In the genomic region with DNA sequence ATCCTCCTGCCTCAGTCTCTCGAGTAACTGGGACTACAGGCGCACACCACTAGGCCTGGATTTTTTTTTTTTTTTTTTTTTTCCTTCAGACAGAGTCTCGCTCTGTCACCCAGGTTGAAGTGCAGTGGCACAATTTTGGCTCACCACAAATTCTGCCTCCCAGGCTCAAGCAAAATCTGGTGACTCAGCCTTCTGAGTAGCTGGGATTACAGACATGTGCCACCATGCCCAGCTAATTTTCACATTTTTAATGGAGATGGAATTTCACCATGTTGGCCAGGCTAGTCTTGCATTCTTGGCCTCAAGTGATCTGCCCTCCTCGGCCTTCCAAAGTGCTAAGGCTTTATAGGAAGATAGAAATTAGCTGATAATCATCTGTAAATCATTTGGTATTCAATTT, we compare ENCODE assay signal across 1 cellular context.
TF ChIP-seq lines count a peak whose summit lies in the region.

No MANE protein-coding gene starts in this region.

TF ChIP-seq in WTC11, 78 proteins besides CTCF, POLR2A, EP300 and RAD21 (continued from another document):
- TF ChIP-seq, protein P1, sequence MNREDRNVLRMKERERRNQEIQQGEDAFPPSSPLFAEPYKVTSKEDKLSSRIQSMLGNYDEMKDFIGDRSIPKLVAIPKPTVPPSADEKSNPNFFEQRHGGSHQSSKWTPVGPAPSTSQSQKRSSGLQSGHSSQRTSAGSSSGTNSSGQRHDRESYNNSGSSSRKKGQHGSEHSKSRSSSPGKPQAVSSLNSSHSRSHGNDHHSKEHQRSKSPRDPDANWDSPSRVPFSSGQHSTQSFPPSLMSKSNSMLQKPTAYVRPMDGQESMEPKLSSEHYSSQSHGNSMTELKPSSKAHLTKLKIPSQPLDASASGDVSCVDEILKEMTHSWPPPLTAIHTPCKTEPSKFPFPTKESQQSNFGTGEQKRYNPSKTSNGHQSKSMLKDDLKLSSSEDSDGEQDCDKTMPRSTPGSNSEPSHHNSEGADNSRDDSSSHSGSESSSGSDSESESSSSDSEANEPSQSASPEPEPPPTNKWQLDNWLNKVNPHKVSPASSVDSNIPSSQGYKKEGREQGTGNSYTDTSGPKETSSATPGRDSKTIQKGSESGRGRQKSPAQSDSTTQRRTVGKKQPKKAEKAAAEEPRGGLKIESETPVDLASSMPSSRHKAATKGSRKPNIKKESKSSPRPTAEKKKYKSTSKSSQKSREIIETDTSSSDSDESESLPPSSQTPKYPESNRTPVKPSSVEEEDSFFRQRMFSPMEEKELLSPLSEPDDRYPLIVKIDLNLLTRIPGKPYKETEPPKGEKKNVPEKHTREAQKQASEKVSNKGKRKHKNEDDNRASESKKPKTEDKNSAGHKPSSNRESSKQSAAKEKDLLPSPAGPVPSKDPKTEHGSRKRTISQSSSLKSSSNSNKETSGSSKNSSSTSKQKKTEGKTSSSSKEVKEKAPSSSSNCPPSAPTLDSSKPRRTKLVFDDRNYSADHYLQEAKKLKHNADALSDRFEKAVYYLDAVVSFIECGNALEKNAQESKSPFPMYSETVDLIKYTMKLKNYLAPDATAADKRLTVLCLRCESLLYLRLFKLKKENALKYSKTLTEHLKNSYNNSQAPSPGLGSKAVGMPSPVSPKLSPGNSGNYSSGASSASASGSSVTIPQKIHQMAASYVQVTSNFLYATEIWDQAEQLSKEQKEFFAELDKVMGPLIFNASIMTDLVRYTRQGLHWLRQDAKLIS (CRISPR knock-in tag; IDR thresholded peaks at IDR 0.05; ENCODE audit: borderline replicate concordance) = no peak
- TF ChIP-seq, protein P2, sequence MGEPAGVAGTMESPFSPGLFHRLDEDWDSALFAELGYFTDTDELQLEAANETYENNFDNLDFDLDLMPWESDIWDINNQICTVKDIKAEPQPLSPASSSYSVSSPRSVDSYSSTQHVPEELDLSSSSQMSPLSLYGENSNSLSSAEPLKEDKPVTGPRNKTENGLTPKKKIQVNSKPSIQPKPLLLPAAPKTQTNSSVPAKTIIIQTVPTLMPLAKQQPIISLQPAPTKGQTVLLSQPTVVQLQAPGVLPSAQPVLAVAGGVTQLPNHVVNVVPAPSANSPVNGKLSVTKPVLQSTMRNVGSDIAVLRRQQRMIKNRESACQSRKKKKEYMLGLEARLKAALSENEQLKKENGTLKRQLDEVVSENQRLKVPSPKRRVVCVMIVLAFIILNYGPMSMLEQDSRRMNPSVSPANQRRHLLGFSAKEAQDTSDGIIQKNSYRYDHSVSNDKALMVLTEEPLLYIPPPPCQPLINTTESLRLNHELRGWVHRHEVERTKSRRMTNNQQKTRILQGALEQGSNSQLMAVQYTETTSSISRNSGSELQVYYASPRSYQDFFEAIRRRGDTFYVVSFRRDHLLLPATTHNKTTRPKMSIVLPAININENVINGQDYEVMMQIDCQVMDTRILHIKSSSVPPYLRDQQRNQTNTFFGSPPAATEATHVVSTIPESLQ (CRISPR knock-in tag; IDR thresholded peaks at IDR 0.05) = no peak
- TF ChIP-seq HMGA2 (CRISPR knock-in tag; IDR thresholded peaks at IDR 0.05) (no peak), NFATC4 (CRISPR knock-in tag; IDR thresholded peaks at IDR 0.05) (no peak), FOXP1 (CRISPR knock-in tag; IDR thresholded peaks at IDR 0.05; ENCODE audit: borderline replicate concordance) (no peak), NR1H2 (CRISPR knock-in tag; IDR thresholded peaks at IDR 0.05) (no peak)
- TF ChIP-seq, protein P3, sequence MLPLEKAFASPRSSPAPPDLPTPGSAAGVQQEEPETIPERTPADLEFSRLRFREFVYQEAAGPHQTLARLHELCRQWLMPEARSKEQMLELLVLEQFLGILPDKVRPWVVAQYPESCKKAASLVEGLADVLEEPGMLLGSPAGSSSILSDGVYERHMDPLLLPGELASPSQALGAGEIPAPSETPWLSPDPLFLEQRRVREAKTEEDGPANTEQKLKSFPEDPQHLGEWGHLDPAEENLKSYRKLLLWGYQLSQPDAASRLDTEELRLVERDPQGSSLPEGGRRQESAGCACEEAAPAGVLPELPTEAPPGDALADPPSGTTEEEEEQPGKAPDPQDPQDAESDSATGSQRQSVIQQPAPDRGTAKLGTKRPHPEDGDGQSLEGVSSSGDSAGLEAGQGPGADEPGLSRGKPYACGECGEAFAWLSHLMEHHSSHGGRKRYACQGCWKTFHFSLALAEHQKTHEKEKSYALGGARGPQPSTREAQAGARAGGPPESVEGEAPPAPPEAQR (CRISPR knock-in tag; IDR thresholded peaks at IDR 0.05) = no peak
